ENCODE assay signal across 9 cellular contexts in the genomic region with DNA sequence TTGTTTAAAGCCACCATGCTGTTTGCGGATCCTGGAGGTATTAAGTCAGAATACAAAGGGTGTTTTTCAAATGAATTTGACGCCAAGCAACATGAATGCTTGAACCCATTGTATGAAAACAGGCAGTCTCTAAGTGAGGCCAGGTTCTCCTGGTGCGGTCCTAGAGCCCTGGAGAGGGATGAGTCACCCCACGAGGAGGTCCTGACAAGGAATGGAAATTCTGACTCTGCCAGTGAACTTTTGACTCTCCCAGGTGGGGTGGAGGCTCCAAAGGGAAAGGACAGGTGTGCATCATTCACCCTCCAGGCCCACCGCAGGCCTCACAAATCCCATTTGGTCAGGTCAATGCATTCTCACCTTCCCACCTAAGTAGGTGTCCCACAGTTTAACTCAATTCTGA. TPM values are rescaled to one million over a fixed set of nuclear protein-coding genes. Genes with fewer than 3 reads are reported as not detected.
A peak's percentile ranks its signal among the peaks of the same experiment; 100 is the strongest.
DNase-seq lines count a peak whose midpoint lies in the region; ATAC-seq and TF ChIP-seq lines count a peak whose summit lies in the region.
"Had no signal": no experiment of that assay in that cellular context is flagged by ENCODE, and none has a peak within 500 bp of the region (broad histone marks: within the 10 kb centered on the region; RNA-seq: fewer than 3 reads in every experiment).

No MANE protein-coding gene starts in this region.

- H3K27me3 Mint-ChIP-seq in activated CD8-positive, alpha-beta memory T cell treated with anti-CD3 and anti-CD28 coated beads, Interleukin-2, amount 10 ng/mL, durations not matched to agents 7 days and 5 days = peaks cover 27% of the 10 kb centered on the region
- no peaks in the 10 kb centered on the region for H3K27me3 Mint-ChIP-seq in activated T-helper 17 cell treated with anti-CD3 and anti-CD28 coated beads, Interleukin-2, amount 50 U/mL, for 72 hours

- WGBS in thyroid gland, 2 donors = 64 to 65% methylated on average over 5 of the region's 5 CpGs

- no peak overlapping the region for H3K4me3 Mint-ChIP-seq in activated CD8-positive, alpha-beta memory T cell treated with anti-CD3 and anti-CD28 coated beads, Interleukin-2, amount 10 ng/mL, durations not matched to agents 7 days and 5 days
- H3K4me3 Mint-ChIP-seq in activated T-helper 17 cell treated with anti-CD3 and anti-CD28 coated beads, Interleukin-2, amount 50 U/mL, for 72 hours = peak overlapping the region; percentile 69

- peaks cover 14% of the 10 kb centered on the region for H3K4me1 Mint-ChIP-seq in activated CD8-positive, alpha-beta memory T cell treated with anti-CD3 and anti-CD28 coated beads, Interleukin-2, amount 10 ng/mL, durations not matched to agents 7 days and 5 days
- peaks cover 8% of the 10 kb centered on the region for H3K4me1 Mint-ChIP-seq in activated T-helper 17 cell treated with anti-CD3 and anti-CD28 coated beads, Interleukin-2, amount 50 U/mL, for 72 hours

- H3K4me3 ChIP-seq in thyroid gland (replicated peaks in 1 of 3) = no peak overlapping the region

- H3K9me3 Mint-ChIP-seq in activated CD8-positive, alpha-beta memory T cell treated with anti-CD3 and anti-CD28 coated beads, Interleukin-2, amount 10 ng/mL, durations not matched to agents 7 days and 5 days (ENCODE audit: low read depth) = no peaks in the 10 kb centered on the region
- no peaks in the 10 kb centered on the region for H3K9me3 Mint-ChIP-seq in activated T-helper 17 cell treated with anti-CD3 and anti-CD28 coated beads, Interleukin-2, amount 50 U/mL, for 72 hours

- no peaks in the 10 kb centered on the region for H3K9me3 ChIP-seq in thyroid gland

- H3K27ac ChIP-seq in thyroid gland = peak overlapping the region; percentile 72 to 82 (median 79)

- TF ChIP-seq POLR2A in thyroid gland (IDR thresholded peaks at IDR 0.05) = peak in 1 of 2 donors; percentile 50

- peaks cover 19 to 41% of the 10 kb centered on the region in 2 donors for H3K4me1 ChIP-seq in thyroid gland

- CTCF ChIA-PET in activated CD8-positive, alpha-beta memory T cell treated with anti-CD3 and anti-CD28 coated beads, Interleukin-2, amount 10 ng/mL, durations not matched to agents 7 days and 5 days (lab: Charles Lee) = no interaction called here

- no peaks in the 10 kb centered on the region for H3K27me3 ChIP-seq in thyroid gland

- TF ChIP-seq CTCF in thyroid gland (IDR thresholded peaks at IDR 0.05) = no peak

- intact Hi-C loops in thyroid gland (cut with DNase I) = no loop called here

- H3K36me3 ChIP-seq in thyroid gland = no peaks in the 10 kb centered on the region

- no peak overlapping the region for H3K27ac Mint-ChIP-seq in activated CD8-positive, alpha-beta memory T cell treated with anti-CD3 and anti-CD28 coated beads, Interleukin-2, amount 10 ng/mL, durations not matched to agents 7 days and 5 days
- H3K27ac Mint-ChIP-seq in activated T-helper 17 cell treated with anti-CD3 and anti-CD28 coated beads, Interleukin-2, amount 50 U/mL, for 72 hours = peak overlapping the region; percentile 75

- DNase-seq in activated CD8-positive, alpha-beta memory T cell treated with anti-CD3 and anti-CD28 coated beads, Interleukin-2, amount 10 ng/mL, durations not matched to agents 7 days and 5 days = no peak
- no peak for DNase-seq in activated CD8-positive, alpha-beta memory T cell treated with anti-CD3 and anti-CD28 coated beads, Interleukin-2, amount 50 U/mL, for 48 hours
- DNase-seq in kidney tubule cell (ENCODE audit: low spot score) (peak; percentile 92), thyroid gland (peak; percentile 67 to 71), SW 1271 (lab: John Stamatoyannopoulos, UW) (no peak), T-helper 1 cell (no peak)
- DNase-seq: OCI-M1 had no signal

- peak; percentile 51 for ATAC-seq in activated CD8-positive, alpha-beta memory T cell treated with anti-CD3 and anti-CD28 coated beads, Interleukin-2, amount 10 ng/mL, durations not matched to agents 7 days and 5 days
- peak; percentile 75 for ATAC-seq in activated T-helper 17 cell treated with anti-CD3 and anti-CD28 coated beads, Interleukin-2, amount 50 U/mL, for 72 hours (replicated peaks)
- no peak for ATAC-seq in GM18870 (IDR thresholded peaks at IDR 0.05; ENCODE audit: unreplicated experiment)

- H3K36me3 Mint-ChIP-seq in activated CD8-positive, alpha-beta memory T cell treated with anti-CD3 and anti-CD28 coated beads, Interleukin-2, amount 10 ng/mL, durations not matched to agents 7 days and 5 days = no peaks in the 10 kb centered on the region
- H3K36me3 Mint-ChIP-seq in activated T-helper 17 cell treated with anti-CD3 and anti-CD28 coated beads, Interleukin-2, amount 50 U/mL, for 72 hours (ENCODE audit: low read depth) = no peaks in the 10 kb centered on the region

RNA-seq across cellular contexts. Expression of gene TRIM2, which starts 1.5 kb away (rescaled TPM):
- not detected for total RNA-seq in activated CD8-positive, alpha-beta memory T cell treated with anti-CD3 and anti-CD28 coated beads, Interleukin-2, amount 10 ng/mL, durations not matched to agents 7 days and 5 days
- 1 to 10 TPM; 1.0 to 1.6 TPM for total RNA-seq in activated T-helper 17 cell treated with anti-CD3 and anti-CD28 coated beads, Interleukin-2, amount 50 U/mL, for 72 hours
- 100 to 1,000 TPM; 146 to 229 (median 192) TPM for total RNA-seq in thyroid gland

Comparison
In these comparisons a context has a peak if more than half of its experiments do, and no peak if none do; other contexts are left out.
1. DNase-seq: peak in kidney tubule cell (single experiment) and thyroid gland (2 of 2); none in activated CD8-positive, alpha-beta memory T cell treated with anti-CD3 and anti-CD28 coated beads, Interleukin-2, amount 10 ng/mL, durations not matched to agents 7 days and 5 days (single experiment), activated CD8-positive, alpha-beta memory T cell treated with anti-CD3 and anti-CD28 coated beads, Interleukin-2, amount 50 U/mL, for 48 hours (single experiment), SW 1271 (0 of 2) and T-helper 1 cell (0 of 5).
2. RNA of gene TRIM2, which starts 1.5 kb away (total RNA-seq): 146 to 229 TPM in thyroid gland; 1.0 to 1.6 TPM in activated T-helper 17 cell treated with anti-CD3 and anti-CD28 coated beads, Interleukin-2, amount 50 U/mL, for 72 hours and not detected in activated CD8-positive, alpha-beta memory T cell treated with anti-CD3 and anti-CD28 coated beads, Interleukin-2, amount 10 ng/mL, durations not matched to agents 7 days and 5 days; every median in the first group is over 10 times any median in the second.